ENCODE assay signal across 1 cellular context in genomic region chr17:30906101-30906911, GRCh38.
TF ChIP-seq lines count a peak whose summit lies in the region.

Gene TEFM (minus strand): TSS chr17:30906238. CDS start chr17:30906198, 40 bp downstream.

TF ChIP-seq in K562, 482 proteins besides CTCF, POLR2A, EP300 and RAD21 (continued from another document and continues in another):
- TF ChIP-seq ID3 (CRISPR knock-in tag; IDR thresholded peaks at IDR 0.05) (no peak), ID3 (tag; IDR thresholded peaks at IDR 0.05) (no peak), ZNF75A (CRISPR knock-in tag; IDR thresholded peaks at IDR 0.05) (no peak), PHTF2 (CRISPR knock-in tag; IDR thresholded peaks at IDR 0.05) (no peak), CTCFL (IDR thresholded peaks at IDR 0.05; ENCODE audit: borderline replicate concordance, insufficient read depth, low read depth, low read length, poor library complexity, severe bottlenecking) (no peak), HMGN3 (IDR thresholded peaks at IDR 0.05; ENCODE audit: borderline replicate concordance, extremely low read depth, insufficient read length, low read depth, low read length) (peak; percentile 75), WHSC1 (IDR thresholded peaks at IDR 0.05; ENCODE audit: low read length) (no peak), CBX2 (IDR thresholded peaks at IDR 0.05; ENCODE audit: insufficient read depth, low read length, poor library complexity, severe bottlenecking) (no peak), ZNF398 (CRISPR knock-in tag; IDR thresholded peaks at IDR 0.05) (no peak), ZBTB17 (CRISPR knock-in tag; IDR thresholded peaks at IDR 0.05) (peak; percentile 47; the same call in 1 of the 2 replicates), POLR2G (IDR thresholded peaks at IDR 0.05; ENCODE audit: low read depth, low read length) (peak; percentile 97), BMI1 (IDR thresholded peaks at IDR 0.05; ENCODE audit: low read length) (no peak; the same call in 1 of the 2 replicates), MAFK (IDR thresholded peaks at IDR 0.05; ENCODE audit: low read length) (0 out of 2 replicates have a peak, but pooled peaks have one; percentile 21), BCL6 (CRISPR knock-in tag; IDR thresholded peaks at IDR 0.05) (no peak), ZNF445 (CRISPR knock-in tag; IDR thresholded peaks at IDR 0.05; ENCODE audit: low read depth) (no peak), BRF1 (IDR thresholded peaks at IDR 0.05; ENCODE audit: borderline replicate concordance, extremely low read depth, insufficient read length) (no peak), POLR2AphosphoS2 (IDR thresholded peaks at IDR 0.05; ENCODE audit: low read length) (peak; percentile 77; the same call in 1 of the 2 replicates), SPI1 (IDR thresholded peaks at IDR 0.05; ENCODE audit: borderline replicate concordance, low read depth, low read length) (no peak), RBM39 (optimal IDR thresholded peaks at IDR 0.05; ENCODE audit: low read depth, low read length) (no peak), CTBP1 (IDR thresholded peaks at IDR 0.05; ENCODE audit: borderline replicate concordance) (peak; percentile 85), GTF2E2 (tag; IDR thresholded peaks at IDR 0.05) (peak; percentile 94), ZNF511 (CRISPR knock-in tag; IDR thresholded peaks at IDR 0.05) (no peak), CBFB (CRISPR knock-in tag; IDR thresholded peaks at IDR 0.05) (0 out of 2 replicates have a peak, but pooled peaks have one; percentile 25), PHB (CRISPR knock-in tag; IDR thresholded peaks at IDR 0.05) (no peak), NCOA1 (IDR thresholded peaks at IDR 0.05; ENCODE audit: low read depth) (peak; percentile 98), ZNF146 (CRISPR knock-in tag; IDR thresholded peaks at IDR 0.05; ENCODE audit: unreplicated experiment) (no peak), SAFB2 (IDR thresholded peaks at IDR 0.05; ENCODE audit: borderline replicate concordance, low read depth, low read length, severe bottlenecking) (no peak), TAF7 (tag; IDR thresholded peaks at IDR 0.05) (peak; percentile 91), ZBTB11 (CRISPR knock-in tag; IDR thresholded peaks at IDR 0.05) (peak; percentile 98 to 99 (median 98)), NFYB (IDR thresholded peaks at IDR 0.05; ENCODE audit: extremely low read depth, insufficient read length) (no peak), SIN3A (IDR thresholded peaks at IDR 0.05; ENCODE audit: borderline replicate concordance in 2 of 2, control insufficient read depth in 1 of 2, low read depth in 2 of 2, low read length in 2 of 2) (peak; percentile 49 to 73; a peak in 2 of 4 replicates), E2F5 (CRISPR knock-in tag; IDR thresholded peaks at IDR 0.05) (no peak), EP400 (IDR thresholded peaks at IDR 0.05) (peak; percentile 71), KLF10 (CRISPR knock-in tag; IDR thresholded peaks at IDR 0.05) (no peak), TARDBP (IDR thresholded peaks at IDR 0.05) (0 out of 2 replicates have a peak, but pooled peaks have one; percentile 71), ASH1L (IDR thresholded peaks at IDR 0.05; ENCODE audit: borderline replicate concordance, low read depth, partially characterized antibody) (no peak), CREB3 (tag; conservative IDR thresholded peaks at IDR 0.05; ENCODE audit: low read depth) (no peak), BDP1 (IDR thresholded peaks at IDR 0.05; ENCODE audit: insufficient read depth, insufficient read length) (no peak), ZNF79 (CRISPR knock-in tag; IDR thresholded peaks at IDR 0.05; ENCODE audit: low read depth) (no peak), EZH2 (IDR thresholded peaks at IDR 0.05; ENCODE audit: borderline replicate concordance, low read depth, low read length) (no peak)
- TF ChIP-seq, protein P1, sequence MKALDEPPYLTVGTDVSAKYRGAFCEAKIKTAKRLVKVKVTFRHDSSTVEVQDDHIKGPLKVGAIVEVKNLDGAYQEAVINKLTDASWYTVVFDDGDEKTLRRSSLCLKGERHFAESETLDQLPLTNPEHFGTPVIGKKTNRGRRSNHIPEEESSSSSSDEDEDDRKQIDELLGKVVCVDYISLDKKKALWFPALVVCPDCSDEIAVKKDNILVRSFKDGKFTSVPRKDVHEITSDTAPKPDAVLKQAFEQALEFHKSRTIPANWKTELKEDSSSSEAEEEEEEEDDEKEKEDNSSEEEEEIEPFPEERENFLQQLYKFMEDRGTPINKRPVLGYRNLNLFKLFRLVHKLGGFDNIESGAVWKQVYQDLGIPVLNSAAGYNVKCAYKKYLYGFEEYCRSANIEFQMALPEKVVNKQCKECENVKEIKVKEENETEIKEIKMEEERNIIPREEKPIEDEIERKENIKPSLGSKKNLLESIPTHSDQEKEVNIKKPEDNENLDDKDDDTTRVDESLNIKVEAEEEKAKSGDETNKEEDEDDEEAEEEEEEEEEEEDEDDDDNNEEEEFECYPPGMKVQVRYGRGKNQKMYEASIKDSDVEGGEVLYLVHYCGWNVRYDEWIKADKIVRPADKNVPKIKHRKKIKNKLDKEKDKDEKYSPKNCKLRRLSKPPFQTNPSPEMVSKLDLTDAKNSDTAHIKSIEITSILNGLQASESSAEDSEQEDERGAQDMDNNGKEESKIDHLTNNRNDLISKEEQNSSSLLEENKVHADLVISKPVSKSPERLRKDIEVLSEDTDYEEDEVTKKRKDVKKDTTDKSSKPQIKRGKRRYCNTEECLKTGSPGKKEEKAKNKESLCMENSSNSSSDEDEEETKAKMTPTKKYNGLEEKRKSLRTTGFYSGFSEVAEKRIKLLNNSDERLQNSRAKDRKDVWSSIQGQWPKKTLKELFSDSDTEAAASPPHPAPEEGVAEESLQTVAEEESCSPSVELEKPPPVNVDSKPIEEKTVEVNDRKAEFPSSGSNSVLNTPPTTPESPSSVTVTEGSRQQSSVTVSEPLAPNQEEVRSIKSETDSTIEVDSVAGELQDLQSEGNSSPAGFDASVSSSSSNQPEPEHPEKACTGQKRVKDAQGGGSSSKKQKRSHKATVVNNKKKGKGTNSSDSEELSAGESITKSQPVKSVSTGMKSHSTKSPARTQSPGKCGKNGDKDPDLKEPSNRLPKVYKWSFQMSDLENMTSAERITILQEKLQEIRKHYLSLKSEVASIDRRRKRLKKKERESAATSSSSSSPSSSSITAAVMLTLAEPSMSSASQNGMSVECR (CRISPR knock-in tag; IDR thresholded peaks at IDR 0.05), result no peak; the same call in 1 of the 2 replicates
- TF ChIP-seq, protein P2, sequence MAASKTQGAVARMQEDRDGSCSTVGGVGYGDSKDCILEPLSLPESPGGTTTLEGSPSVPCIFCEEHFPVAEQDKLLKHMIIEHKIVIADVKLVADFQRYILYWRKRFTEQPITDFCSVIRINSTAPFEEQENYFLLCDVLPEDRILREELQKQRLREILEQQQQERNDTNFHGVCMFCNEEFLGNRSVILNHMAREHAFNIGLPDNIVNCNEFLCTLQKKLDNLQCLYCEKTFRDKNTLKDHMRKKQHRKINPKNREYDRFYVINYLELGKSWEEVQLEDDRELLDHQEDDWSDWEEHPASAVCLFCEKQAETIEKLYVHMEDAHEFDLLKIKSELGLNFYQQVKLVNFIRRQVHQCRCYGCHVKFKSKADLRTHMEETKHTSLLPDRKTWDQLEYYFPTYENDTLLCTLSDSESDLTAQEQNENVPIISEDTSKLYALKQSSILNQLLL (CRISPR knock-in tag; IDR thresholded peaks at IDR 0.05; ENCODE audit: borderline replicate concordance), result no peak
- TF ChIP-seq, protein P3, sequence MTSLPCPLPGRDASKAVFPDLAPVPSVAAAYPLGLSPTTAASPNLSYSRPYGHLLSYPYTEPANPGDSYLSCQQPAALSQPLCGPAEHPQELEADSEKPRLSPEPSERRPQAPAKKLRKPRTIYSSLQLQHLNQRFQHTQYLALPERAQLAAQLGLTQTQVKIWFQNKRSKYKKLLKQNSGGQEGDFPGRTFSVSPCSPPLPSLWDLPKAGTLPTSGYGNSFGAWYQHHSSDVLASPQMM (CRISPR knock-in tag; IDR thresholded peaks at IDR 0.05), result no peak
- TF ChIP-seq, protein P4, sequence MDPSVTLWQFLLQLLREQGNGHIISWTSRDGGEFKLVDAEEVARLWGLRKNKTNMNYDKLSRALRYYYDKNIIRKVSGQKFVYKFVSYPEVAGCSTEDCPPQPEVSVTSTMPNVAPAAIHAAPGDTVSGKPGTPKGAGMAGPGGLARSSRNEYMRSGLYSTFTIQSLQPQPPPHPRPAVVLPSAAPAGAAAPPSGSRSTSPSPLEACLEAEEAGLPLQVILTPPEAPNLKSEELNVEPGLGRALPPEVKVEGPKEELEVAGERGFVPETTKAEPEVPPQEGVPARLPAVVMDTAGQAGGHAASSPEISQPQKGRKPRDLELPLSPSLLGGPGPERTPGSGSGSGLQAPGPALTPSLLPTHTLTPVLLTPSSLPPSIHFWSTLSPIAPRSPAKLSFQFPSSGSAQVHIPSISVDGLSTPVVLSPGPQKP (CRISPR knock-in tag; IDR thresholded peaks at IDR 0.05), result no peak
